In the genomic region with DNA sequence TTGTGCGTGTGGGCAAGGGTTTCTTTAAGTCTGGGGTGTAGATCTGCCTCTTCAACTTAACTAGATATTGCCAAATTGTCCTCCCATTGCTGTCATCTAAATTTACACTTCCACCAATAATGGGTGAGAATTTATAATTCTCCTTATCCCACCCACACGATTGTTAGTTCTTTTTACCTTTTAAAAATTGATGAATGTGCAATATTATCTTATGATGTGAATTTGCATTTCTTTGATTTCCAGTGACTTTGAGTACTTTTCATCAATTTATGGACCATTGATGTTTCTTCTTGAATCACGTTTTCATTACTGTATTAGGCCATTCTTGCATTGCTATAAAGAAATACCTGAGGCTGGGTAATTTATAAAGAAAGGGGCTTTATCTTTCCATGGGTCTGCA, we compare ENCODE assay signal across 25 cellular contexts. TPM values are rescaled to one million over a fixed set of nuclear protein-coding genes. Genes with fewer than 3 reads are reported as not detected.
DNase-seq lines count a peak whose midpoint lies in the region; ATAC-seq, FAIRE-seq and TF ChIP-seq lines count a peak whose summit lies in the region.
"Had no signal": no experiment of that assay in that cellular context is flagged by ENCODE, and none has a peak within 500 bp of the region (broad histone marks: within the 10 kb centered on the region; RNA-seq: fewer than 3 reads in every experiment).

No MANE protein-coding gene starts in this region.

- H3K4me1 ChIP-seq in HepG2 (ENCODE audit: insufficient read depth, low read length) (no peaks in the 10 kb centered on the region), right lobe of liver (no peaks in the 10 kb centered on the region), osteoblast (ENCODE audit: insufficient read depth, low read length) (peaks cover 7% of the 10 kb centered on the region)
- H3K4me1 ChIP-seq: BE2C, BLaER1 had no signal

- H3K4me3 ChIP-seq in HepG2 (replicated peaks in 1 of 3; ENCODE audit: insufficient read depth in 1 of 3, low read depth in 2 of 3, low read length in 3 of 3) (no peak overlapping the region), right lobe of liver (no peak overlapping the region), osteoblast (ENCODE audit: insufficient read depth, low read length) (no peak overlapping the region)
- H3K4me3 ChIP-seq: BLaER1, GM12878 had no signal

- no peak overlapping the region for H3K27ac ChIP-seq in HepG2 (ENCODE audit: extremely low read length, insufficient read depth, low read length)
- H3K27ac ChIP-seq in right lobe of liver, result no peak overlapping the region
- no peak overlapping the region for H3K27ac ChIP-seq in osteoblast (ENCODE audit: low read depth, low read length)
- H3K27ac ChIP-seq: 22Rv1, BLaER1 had no signal

- 0% methylated on average over 3 of the region's 3 CpGs for WGBS in HepG2 (ENCODE audit: low lambda C conversion rate)
- 75% methylated on average over 3 of the region's 3 CpGs for WGBS in right lobe of liver (ENCODE audit: insufficient coverage, low coverage, low lambda C conversion rate, missing lambda C conversion rate)

- no peak for TF ChIP-seq RAD21 in HepG2 (CRISPR knock-in tag; IDR thresholded peaks at IDR 0.05)

- H3K27me3 ChIP-seq in HepG2 (ENCODE audit: control insufficient read depth in 1 of 2, insufficient read depth in 2 of 2, low read length in 2 of 2), result no peaks in the 10 kb centered on the region
- H3K27me3 ChIP-seq in right lobe of liver, result no peaks in the 10 kb centered on the region
- H3K27me3 ChIP-seq in osteoblast (ENCODE audit: insufficient read depth, low read length), result no peaks in the 10 kb centered on the region
- H3K27me3 ChIP-seq: BE2C, BLaER1 had no signal

- TF ChIP-seq POLR2A in HepG2 (IDR thresholded peaks at IDR 0.05; ENCODE audit: insufficient read depth in 1 of 2, low read depth in 2 of 2, low read length in 2 of 2) (no peak), right lobe of liver (IDR thresholded peaks at IDR 0.05) (no peak)

- H3K36me3 ChIP-seq in HepG2 (replicated peaks in 1 of 2; ENCODE audit: control insufficient read depth in 1 of 2, insufficient read depth in 2 of 2, low read length in 2 of 2) (no peaks in the 10 kb centered on the region), right lobe of liver (no peaks in the 10 kb centered on the region), osteoblast (ENCODE audit: insufficient read depth, low read length) (no peaks in the 10 kb centered on the region)
- H3K36me3 ChIP-seq: BE2C, BLaER1 had no signal

- in situ Hi-C loops in HepG2 (cut with HindIII; ENCODE audit: extremely low pct_ligation_motif_present, low pct_unique_long_range_greater_than_20kb), result no loop called here

- no peaks in the 10 kb centered on the region for H3K9me3 ChIP-seq in HepG2 (ENCODE audit: low read length)
- H3K9me3 ChIP-seq in right lobe of liver, result no peaks in the 10 kb centered on the region
- H3K9me3 ChIP-seq in osteoblast (ENCODE audit: low read depth, low read length), result no peaks in the 10 kb centered on the region
- H3K9me3 ChIP-seq: BE2C, BLaER1 had no signal

- FAIRE-seq in HepG2 (lab: Jason Lieb, UNC), result no peak
- FAIRE-seq: GM12878, GM12892, GM18507, GM19239 had no signal

- TF ChIP-seq CTCF in HepG2 (CRISPR knock-in tag; IDR thresholded peaks at IDR 0.05) (no peak), right lobe of liver (IDR thresholded peaks at IDR 0.05) (no peak), osteoblast (IDR thresholded peaks at IDR 0.05; ENCODE audit: extremely low read depth, low read depth, low read length) (no peak)

- H2AFZ ChIP-seq in HepG2 (ENCODE audit: low read length), result no peak overlapping the region
- no peak overlapping the region for H2AFZ ChIP-seq in osteoblast (ENCODE audit: low read length)

- POLR2A ChIA-PET in HepG2 (lab: Yijun Ruan, JAX), result no interaction called here

- intact Hi-C loops in HepG2 (cut with micrococcal nuclease; ENCODE audit: unreplicated experiment), result no loop called here
- intact Hi-C loops in right lobe of liver (cut with DNase I), result no loop called here

- H3K79me2 ChIP-seq in HepG2 (ENCODE audit: insufficient read depth, low read length) (no peaks in the 10 kb centered on the region), osteoblast (ENCODE audit: insufficient read depth, low read length) (no peaks in the 10 kb centered on the region)

- no TSS peak for BruUV-seq in HepG2 (replicated peaks; lab: Mats Ljungman, UMichigan)

- H3K4me2 ChIP-seq in HepG2 (ENCODE audit: low read depth, low read length) (no peak overlapping the region), osteoblast (ENCODE audit: insufficient read depth, low read length) (no peak overlapping the region)
- H3K4me2 ChIP-seq: BLaER1 had no signal

- ATAC-seq in HepG2, result no peak
- ATAC-seq in right lobe of liver, result no peak
- ATAC-seq: GM12878 had no signal

- no peak overlapping the region for H3K9ac ChIP-seq in HepG2 (ENCODE audit: insufficient read depth, low read depth, low read length)
- H3K9ac ChIP-seq: BLaER1 had no signal

- H4K20me1 ChIP-seq in HepG2 (ENCODE audit: insufficient read depth, low read length) (no peaks in the 10 kb centered on the region), osteoblast (ENCODE audit: insufficient read depth, low read length) (no peaks in the 10 kb centered on the region)
- H4K20me1 ChIP-seq: BLaER1 had no signal

- no peak for DNase-seq in HepG2 (ENCODE audit: low spot score)
- no peak for DNase-seq in right lobe of liver
- peak; percentile 30 for DNase-seq in NCI-H69 (lab: John Stamatoyannopoulos, UW)
- no peak for DNase-seq in occipital lobe (lab: John Stamatoyannopoulos, UW)
- no peak for DNase-seq in osteoblast (ENCODE audit: insufficient read length, low spot score, missing footprints)
- DNase-seq: ACHN; BE2C; C1 segment of cervical spinal cord; CD4-positive, alpha-beta memory T cell; CD4-positive, CD25-positive, alpha-beta regulatory T cell; CD8-positive, alpha-beta memory T cell; COR-L47; DMS153; DMS53; DMS79; DND-41; EL; GDM1 had no signal

- CTCF ChIA-PET in HepG2 (lab: Yijun Ruan, JAX; ENCODE audit: low intra/inter-chr PET ratio, low total read pairs), result no interaction called here

- TF ChIP-seq EP300 in HepG2 (IDR thresholded peaks at IDR 0.05; ENCODE audit: low read depth in 2 of 2, low read length in 2 of 2), result no peak
- no peak for TF ChIP-seq EP300 in HepG2 (CRISPR knock-in tag; IDR thresholded peaks at IDR 0.05; ENCODE audit: borderline replicate concordance)

TF ChIP-seq in HepG2, 621 proteins besides CTCF, POLR2A, EP300 and RAD21:
- TF ChIP-seq STAG1 (CRISPR knock-in tag; IDR thresholded peaks at IDR 0.05) (no peak), MAFK (conservative IDR thresholded peaks at IDR 0.05 in 1 of 2, IDR thresholded peaks at IDR 0.05 in 1 of 2; ENCODE audit: low read length in 2 of 2) (peak; percentile 89 to 90), MAFF (IDR thresholded peaks at IDR 0.05; ENCODE audit: low read depth, low read length) (peak; percentile 86)

RNA-seq across cellular contexts. Expression of a gene that starts 17.2 kb away (rescaled TPM):
- total RNA-seq in HepG2 (2016; rRNA removed; fragmentation: Illumina TruSeq; extraction: Trizol), result 0.49 and 0.67 TPM in 2 replicates
- 0.35 TPM in 1 of 2 replicates, not detected in the other for total RNA-seq in HepG2 (2016; cell fraction: cytosol; rRNA removed; fragmentation: Illumina TruSeq; extraction: Trizol; ENCODE audit: low read depth)
- 0.30 and 0.31 TPM in 2 replicates for total RNA-seq in HepG2 (2016; cell fraction: insoluble cytoplasmic fraction; rRNA removed; fragmentation: Illumina TruSeq; extraction: Trizol)
- 0.25 and 0.45 TPM in 2 replicates for total RNA-seq in HepG2 (2016; cell fraction: membrane; rRNA removed; fragmentation: Illumina TruSeq; extraction: Trizol)
- 0.38 TPM in 1 of 2 replicates, not detected in the other for total RNA-seq in HepG2 (2016; cell fraction: nucleus; rRNA removed; fragmentation: Illumina TruSeq; extraction: Trizol)
- polyA plus RNA-seq in HepG2 (2011; rRNA removed), result 0.47 and 0.53 TPM in 2 replicates
- 0.40 and 0.47 TPM in 2 replicates for polyA plus RNA-seq in HepG2 (2011; cell fraction: cytosol; rRNA removed)
- 0.21 TPM in 1 of 2 replicates, not detected in the other for polyA plus RNA-seq in HepG2 (2011; cell fraction: nucleus; rRNA removed)
- 0.15 and 0.44 TPM in 2 replicates for polyA plus RNA-seq in HepG2 (2012)
- 0.35 and 0.50 TPM in 2 replicates for polyA plus RNA-seq in HepG2 (2016; cell fraction: cytosol; fragmentation: Illumina TruSeq; extraction: Trizol; ENCODE audit: low read depth)
- 0.70 and 1.2 TPM in 2 replicates for polyA plus RNA-seq in HepG2 (2016; cell fraction: insoluble cytoplasmic fraction; fragmentation: Illumina TruSeq; extraction: Trizol; ENCODE audit: low read depth)
- 0.61 and 0.80 TPM in 2 replicates for polyA plus RNA-seq in HepG2 (2016; cell fraction: membrane; fragmentation: Illumina TruSeq; extraction: Trizol; ENCODE audit: low read depth)
- 0.41 TPM in 1 of 2 replicates, not detected in the other for polyA plus RNA-seq in HepG2 (2016; cell fraction: nucleus; fragmentation: Illumina TruSeq; extraction: Trizol; ENCODE audit: insufficient read depth, low read depth)
- polyA minus RNA-seq in HepG2 (2011; rRNA and poly(A)+ RNA removed; ENCODE audit: low replicate concordance), result 0.88 and 7.0 TPM in 2 replicates
- polyA minus RNA-seq in HepG2 (2011; cell fraction: cytosol; rRNA and poly(A)+ RNA removed), result not detected in 2 replicates
- polyA minus RNA-seq in HepG2 (2011; cell fraction: nucleus; rRNA and poly(A)+ RNA removed), result 0.25 TPM in 1 of 2 replicates, not detected in the other
- total RNA-seq in right lobe of liver, result 100 to 1,000 TPM in 2 of 6 experiments, 10 to 100 TPM in 4; 36.8 to 119 (median 47.7) TPM
- 1.4 TPM for total RNA-seq in occipital lobe
- 22.7 and 35.5 TPM in 2 replicates for total RNA-seq in osteoblast
- total RNA-seq: CD4-positive, CD25-positive, alpha-beta regulatory T cell; CD8-positive, alpha-beta memory T cell had no signal
- polyA plus RNA-seq: CD14-positive monocyte had no signal
